15 cellular contexts compared by ENCODE assay signal in the genomic region with DNA sequence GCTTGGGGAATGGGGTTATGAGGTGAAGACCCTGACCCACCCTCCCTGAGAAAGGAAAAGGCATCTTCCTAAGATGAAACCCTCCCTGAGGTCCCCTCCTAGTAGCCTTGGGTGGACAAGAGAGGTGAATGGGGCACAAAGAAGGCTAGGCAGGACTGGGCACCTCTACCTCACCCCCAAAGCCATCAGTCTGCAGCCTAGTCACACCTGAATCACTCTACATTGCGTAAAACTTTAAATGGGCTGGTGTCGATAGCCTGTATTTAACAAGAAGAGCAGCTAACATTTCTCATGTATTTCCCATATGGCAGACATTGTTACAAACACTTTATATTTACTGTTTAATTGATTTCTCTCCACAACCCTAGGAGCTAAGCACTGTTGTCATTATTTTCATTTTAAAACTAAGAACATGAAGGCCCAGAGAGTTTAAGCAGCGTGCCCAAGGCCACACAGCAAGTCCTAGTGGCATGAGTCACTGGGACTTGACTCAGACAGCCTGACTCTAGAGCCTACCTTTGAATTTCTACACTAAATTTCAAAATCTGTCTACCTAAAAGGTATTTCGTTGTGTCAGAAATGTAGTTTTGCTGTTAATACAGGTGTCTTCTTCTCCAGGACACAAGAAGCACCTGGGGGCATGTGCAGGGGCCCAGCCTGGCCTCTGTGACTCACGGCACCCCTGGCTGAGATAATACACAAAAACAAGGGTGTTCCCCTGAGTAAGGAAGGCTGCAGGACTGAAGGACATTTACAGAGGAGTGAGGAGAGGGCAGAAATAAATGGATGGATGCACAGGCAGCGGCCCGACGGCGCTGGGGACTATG. TPM values are rescaled to one million over a fixed set of nuclear protein-coding genes. Genes with fewer than 3 reads are reported as not detected.
DNase-seq lines count a peak whose midpoint lies in the region; ATAC-seq and TF ChIP-seq lines count a peak whose summit lies in the region.
"Had no signal": no experiment of that assay in that cellular context is flagged by ENCODE, and none has a peak within 500 bp of the region (broad histone marks: within the 10 kb centered on the region; RNA-seq: fewer than 3 reads in every experiment).

No MANE protein-coding gene starts in this region.

- TF ChIP-seq POLR2A in adrenal gland (IDR thresholded peaks at IDR 0.05) (no peak), esophagus squamous epithelium (IDR thresholded peaks at IDR 0.05) (no peak)

- H3K36me3 ChIP-seq in adrenal gland (replicated peaks in 1 of 2) (no peaks in the 10 kb centered on the region), esophagus squamous epithelium (no peaks in the 10 kb centered on the region)

- intact Hi-C loops in adrenal gland (cut with DNase I) = no loop called here
- intact Hi-C loops in sciatic nerve (cut with DNase I) = no loop called here
- intact Hi-C loops in esophagus squamous epithelium (cut with DNase I) = no loop called here

- DNase-seq in NCI-H69 (lab: John Stamatoyannopoulos, UW) = peak; percentile 8
- DNase-seq in adrenal gland = peak in 5 of 7 donors; percentile 7 to 44 (median 27)
- peak; percentile 12 for DNase-seq in sciatic nerve (ENCODE audit: low spot score)
- DNase-seq in esophagus squamous epithelium (lab: John Stamatoyannopoulos, UW) = no peak
- no peak for DNase-seq in activated CD4-positive, alpha-beta T cell treated with anti-CD3 and anti-CD28 coated beads, Interleukin-2, amount 50 U/mL, for 48 hours
- DNase-seq: COR-L47, EL, KG1, NCI-H1092, NCI-H187 treated with DMSO at 0.1 percent for 48 hours, NCI-H446 treated with DMSO at 0.1 percent for 48 hours, NCI-H774 had no signal

- 59 to 73% (median 63%) methylated on average over 9 of the region's 9 CpGs for WGBS in adrenal gland, 4 donors
- WGBS in esophagus squamous epithelium, 2 donors = 64 to 65% methylated on average over 9 of the region's 9 CpGs

- no peaks in the 10 kb centered on the region for H3K9me3 ChIP-seq in adrenal gland (replicated peaks in 1 of 3)
- H3K9me3 ChIP-seq in esophagus squamous epithelium = no peaks in the 10 kb centered on the region

- peak; percentile 64 for ATAC-seq in esophagus mucosa
- no peak for ATAC-seq in sciatic nerve
- ATAC-seq in HG03565 (IDR thresholded peaks at IDR 0.05; ENCODE audit: unreplicated experiment) = no peak
- ATAC-seq: Right ventricle myocardium inferior had no signal

- H3K4me1 ChIP-seq in adrenal gland (replicated peaks in 1 of 2) (peaks cover 0 to 7% of the 10 kb centered on the region in 2 donors), esophagus squamous epithelium (no peaks in the 10 kb centered on the region)

- no peak overlapping the region for H3K27ac ChIP-seq in adrenal gland
- no peak overlapping the region for H3K27ac ChIP-seq in esophagus squamous epithelium

- TF ChIP-seq CTCF in adrenal gland (IDR thresholded peaks at IDR 0.05) = no peak
- TF ChIP-seq CTCF in esophagus squamous epithelium (IDR thresholded peaks at IDR 0.05) = no peak

- H3K4me3 ChIP-seq in adrenal gland = no peak overlapping the region
- H3K4me3 ChIP-seq in esophagus squamous epithelium = no peak overlapping the region

- no peaks in the 10 kb centered on the region for H3K27me3 ChIP-seq in adrenal gland
- H3K27me3 ChIP-seq in esophagus squamous epithelium = peaks cover 0 to 61% (median 0%) of the 10 kb centered on the region in 4 donors

RNA-seq across cellular contexts. Expression of a gene that starts 3.4 kb away (rescaled TPM):
- total RNA-seq in adrenal gland (under 1 TPM in 2 of 8 donors, not detected in 6; 0.15 to 0.29 TPM), esophagus mucosa (6.3 TPM), sciatic nerve (not detected), esophagus squamous epithelium (1 to 10 TPM in 2 of 4 donors, under 1 TPM in 2; 0.26 to 4.4 (median 1.4) TPM)
- under 1 TPM in 2 of 3 donors, not detected in 1; 0.10 to 0.32 TPM for polyA plus RNA-seq in adrenal gland

RNA-seq across cellular contexts. Expression of a gene that starts 55.1 kb away (rescaled TPM):
- 10 to 100 TPM; 11.9 to 70.9 (median 29.3) TPM for total RNA-seq in adrenal gland
- polyA plus RNA-seq in adrenal gland = 10 to 100 TPM; 14.6 to 46.4 (median 15.7) TPM
- 2.6 TPM for total RNA-seq in esophagus mucosa
- 69.7 TPM for total RNA-seq in sciatic nerve
- total RNA-seq in esophagus squamous epithelium = 10 to 100 TPM in 2 of 4 donors, 1 to 10 TPM in 2; 2.5 to 35.5 (median 10.7) TPM

RNA-seq across cellular contexts. Expression of a gene that starts 55.5 kb away (rescaled TPM):
- total RNA-seq in adrenal gland (10 to 100 TPM; 17.5 to 99.1 (median 44.0) TPM), esophagus mucosa (4.2 TPM), sciatic nerve (78.8 TPM), esophagus squamous epithelium (10 to 100 TPM in 2 of 4 donors, 1 to 10 TPM in 2; 3.3 to 54.9 (median 12.4) TPM)
- 10 to 100 TPM; 12.0 to 33.6 (median 12.6) TPM for polyA plus RNA-seq in adrenal gland

Comparison
In these comparisons a context has a peak if more than half of its experiments do, and no peak if none do; other contexts are left out.
1. DNase-seq: peak in NCI-H69 (single experiment), adrenal gland (5 of 7) and sciatic nerve (single experiment); none in esophagus squamous epithelium (single experiment) and activated CD4-positive, alpha-beta T cell treated with anti-CD3 and anti-CD28 coated beads, Interleukin-2, amount 50 U/mL, for 48 hours (0 of 2).